Comparison of ENCODE assay signal across 12 cellular contexts in the genomic region with DNA sequence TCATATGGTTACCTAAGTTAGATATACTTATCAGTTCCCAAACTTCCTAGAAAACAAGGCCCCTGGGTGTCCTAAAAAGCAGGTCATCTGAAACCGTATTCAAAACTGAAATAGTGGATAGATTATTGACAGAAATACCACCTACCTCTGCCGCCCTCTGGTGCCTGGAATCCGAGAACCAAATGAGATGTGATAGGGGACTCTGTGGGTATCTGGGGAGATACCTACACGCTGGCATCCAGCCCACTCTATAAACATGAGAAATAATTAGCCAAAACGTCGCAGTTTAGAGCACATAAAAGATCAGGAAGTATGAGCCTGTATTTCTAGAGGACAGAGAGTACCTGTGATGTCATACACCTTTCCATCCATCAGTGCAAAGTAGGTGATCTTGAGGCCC. TPM values are rescaled to one million over a fixed set of nuclear protein-coding genes. Genes with fewer than 3 reads are reported as not detected.
A peak's percentile ranks its signal among the peaks of the same experiment; 100 is the strongest.
DNase-seq lines count a peak whose midpoint lies in the region; ATAC-seq and TF ChIP-seq lines count a peak whose summit lies in the region.
"Had no signal": no experiment of that assay in that cellular context is flagged by ENCODE, and none has a peak within 500 bp of the region (broad histone marks: within the 10 kb centered on the region; RNA-seq: fewer than 3 reads in every experiment).

No MANE protein-coding gene starts in this region.

- no peak for ATAC-seq in activated CD8-positive, alpha-beta memory T cell treated with anti-CD3 and anti-CD28 coated beads, Interleukin-2, amount 10 ng/mL, durations not matched to agents 7 days and 5 days
- ATAC-seq: activated CD4-positive, CD25-positive, alpha-beta regulatory T cell treated with anti-CD3 and anti-CD28 coated beads, Interleukin-2, amount 50 U/mL, for 24 hours had no signal

- H3K36me3 ChIP-seq in MM.1S (replicated peaks; ENCODE audit: insufficient read depth, low read length) = peaks cover 6% of the 10 kb centered on the region; the same call in 1 of the 2 replicates
- H3K36me3 ChIP-seq in tibial nerve = peaks cover 0 to 56% (median 18%) of the 10 kb centered on the region in 3 donors

- TF ChIP-seq EP300 in tibial nerve (IDR thresholded peaks at IDR 0.05) = no peak

- H3K27me3 ChIP-seq in MM.1S (replicated peaks; ENCODE audit: insufficient read depth, low read length) = no peaks in the 10 kb centered on the region
- peaks cover 0 to 3% of the 10 kb centered on the region in 2 donors for H3K27me3 ChIP-seq in tibial nerve

- peaks cover 5% of the 10 kb centered on the region; the same call in 1 of the 2 replicates for H3F3A ChIP-seq in MM.1S (ENCODE audit: insufficient read depth, low read length)

- no peak overlapping the region for H3K4me3 ChIP-seq in MM.1S (ENCODE audit: low read length)
- no peak overlapping the region for H3K4me3 ChIP-seq in cardiac fibroblast (replicated peaks in 1 of 2; ENCODE audit: low read depth in 2 of 2, low read length in 2 of 2)
- no peak overlapping the region for H3K4me3 ChIP-seq in tibial nerve
- H3K4me3 ChIP-seq: skin epidermis had no signal

- no peaks in the 10 kb centered on the region for H4K20me1 ChIP-seq in MM.1S (ENCODE audit: insufficient read depth, low read length)

- H3K36me3 Mint-ChIP-seq in activated CD8-positive, alpha-beta memory T cell treated with anti-CD3 and anti-CD28 coated beads, Interleukin-2, amount 10 ng/mL, durations not matched to agents 7 days and 5 days = peaks cover 42% of the 10 kb centered on the region
- H3K36me3 Mint-ChIP-seq in neural crest cell (ENCODE audit: low read depth) = peaks cover 6% of the 10 kb centered on the region

- DNase-seq in activated CD8-positive, alpha-beta memory T cell treated with anti-CD3 and anti-CD28 coated beads, Interleukin-2, amount 50 U/mL, for 48 hours = peak; percentile 43
- no peak for DNase-seq in activated CD8-positive, alpha-beta memory T cell treated with anti-CD3 and anti-CD28 coated beads, Interleukin-2, amount 10 ng/mL, durations not matched to agents 7 days and 5 days
- DNase-seq in MM.1S (no peak), cardiac fibroblast (ENCODE audit: low read depth in 2 of 2) (no peak), neural crest cell (ENCODE audit: low read depth, low spot score) (no peak), substantia nigra (lab: John Stamatoyannopoulos, UW) (no peak), tibial nerve (ENCODE audit: low spot score in 2 of 2) (no peak), T-helper 2 cell (no peak)
- DNase-seq: CD4-positive, alpha-beta memory T cell; NCI-H774 had no signal

- no peak overlapping the region for H3K4me2 ChIP-seq in MM.1S (ENCODE audit: low read depth, low read length)

- H3K9me2 ChIP-seq in MM.1S (replicated peaks; ENCODE audit: insufficient read depth, low read length) = no peaks in the 10 kb centered on the region

- H3K4me3 Mint-ChIP-seq in activated CD8-positive, alpha-beta memory T cell treated with anti-CD3 and anti-CD28 coated beads, Interleukin-2, amount 10 ng/mL, durations not matched to agents 7 days and 5 days = no peak overlapping the region
- peak overlapping the region; percentile 70 for H3K4me3 Mint-ChIP-seq in neural crest cell

- TF ChIP-seq CTCF in MM.1S (IDR thresholded peaks at IDR 0.05; ENCODE audit: low read length) = 0 out of 2 replicates have a peak, but pooled peaks have one; percentile 5
- TF ChIP-seq CTCF in cardiac fibroblast (IDR thresholded peaks at IDR 0.05; ENCODE audit: low read depth, low read length) = peak; percentile 11
- TF ChIP-seq CTCF in neural crest cell (conservative IDR thresholded peaks at IDR 0.05) = peak; percentile 49
- TF ChIP-seq CTCF in tibial nerve (IDR thresholded peaks at IDR 0.05) = no peak

- H3K79me2 ChIP-seq in MM.1S (ENCODE audit: low read length) = peaks cover 36% of the 10 kb centered on the region

- peaks cover 48% of the 10 kb centered on the region for H3K4me1 Mint-ChIP-seq in activated CD8-positive, alpha-beta memory T cell treated with anti-CD3 and anti-CD28 coated beads, Interleukin-2, amount 10 ng/mL, durations not matched to agents 7 days and 5 days
- H3K4me1 Mint-ChIP-seq in neural crest cell = peaks cover 31% of the 10 kb centered on the region

- no peaks in the 10 kb centered on the region for H3K9me3 Mint-ChIP-seq in activated CD8-positive, alpha-beta memory T cell treated with anti-CD3 and anti-CD28 coated beads, Interleukin-2, amount 10 ng/mL, durations not matched to agents 7 days and 5 days (ENCODE audit: low read depth)
- no peaks in the 10 kb centered on the region for H3K9me3 Mint-ChIP-seq in neural crest cell
- H3K9me3 Mint-ChIP-seq: CD4-positive, alpha-beta memory T cell had no signal

- H3K9ac ChIP-seq in MM.1S (ENCODE audit: low read length) = no peak overlapping the region

- H2AFZ ChIP-seq in MM.1S (ENCODE audit: low read length) = no peak overlapping the region

- H3K9me3 ChIP-seq in MM.1S (replicated peaks; ENCODE audit: insufficient read depth, low read length) (no peaks in the 10 kb centered on the region), tibial nerve (no peaks in the 10 kb centered on the region)

- no peak overlapping the region for H3K27ac Mint-ChIP-seq in activated CD8-positive, alpha-beta memory T cell treated with anti-CD3 and anti-CD28 coated beads, Interleukin-2, amount 10 ng/mL, durations not matched to agents 7 days and 5 days
- no peak overlapping the region for H3K27ac Mint-ChIP-seq in neural crest cell (ENCODE audit: unreplicated experiment)

- no peak for TF ChIP-seq POLR2A in tibial nerve (IDR thresholded peaks at IDR 0.05)

- no peak overlapping the region for H3K27ac ChIP-seq in MM.1S (ENCODE audit: low read length)
- no peak overlapping the region for H3K27ac ChIP-seq in substantia nigra (ENCODE audit: low read depth, low read length, poor library complexity, severe bottlenecking)
- no peak overlapping the region for H3K27ac ChIP-seq in tibial nerve
- H3K27ac ChIP-seq: skin epidermis had no signal

- H3K4me1 ChIP-seq in MM.1S (ENCODE audit: low read length) (peaks cover 10% of the 10 kb centered on the region), tibial nerve (peaks cover 0 to 46% (median 13%) of the 10 kb centered on the region in 4 donors)

- no peaks in the 10 kb centered on the region for H3K27me3 Mint-ChIP-seq in activated CD8-positive, alpha-beta memory T cell treated with anti-CD3 and anti-CD28 coated beads, Interleukin-2, amount 10 ng/mL, durations not matched to agents 7 days and 5 days
- no peaks in the 10 kb centered on the region for H3K27me3 Mint-ChIP-seq in neural crest cell (ENCODE audit: low read depth)
- H3K27me3 Mint-ChIP-seq: CD4-positive, alpha-beta memory T cell had no signal

- CTCF ChIA-PET in activated CD8-positive, alpha-beta memory T cell treated with anti-CD3 and anti-CD28 coated beads, Interleukin-2, amount 10 ng/mL, durations not matched to agents 7 days and 5 days (lab: Charles Lee) = interaction anchor here (1.2 to 2.1 kb wide), 3 partner anchors 84 to 118 kb away, joined by 4 to 8 read pairs (median 4); no protein-coding TSS in a partner anchor

- WGBS in tibial nerve, 2 donors = 50 to 53% methylated on average over 6 of the region's 6 CpGs

RNA-seq across cellular contexts. Expression of a gene that starts 4.4 kb away (rescaled TPM):
- total RNA-seq in activated CD8-positive, alpha-beta memory T cell treated with anti-CD3 and anti-CD28 coated beads, Interleukin-2, amount 10 ng/mL, durations not matched to agents 7 days and 5 days = 10 to 100 TPM; 45.8 to 57.2 TPM
- 32.6 and 33.3 TPM in 2 replicates for total RNA-seq in neural crest cell
- total RNA-seq in tibial nerve = 10 to 100 TPM; 12.9 to 18.6 (median 14.5) TPM

RNA-seq across cellular contexts. Expression of a gene that starts 4.7 kb away (rescaled TPM):
- 10 to 100 TPM; 96.8 to 98.6 TPM for total RNA-seq in activated CD8-positive, alpha-beta memory T cell treated with anti-CD3 and anti-CD28 coated beads, Interleukin-2, amount 10 ng/mL, durations not matched to agents 7 days and 5 days
- total RNA-seq in neural crest cell (121 and 123 TPM in 2 replicates), tibial nerve (10 to 100 TPM; 33.3 to 62.8 (median 52.8) TPM)

RNA-seq across cellular contexts. Expression of a gene that starts 7.2 kb away (rescaled TPM):
- 10 to 100 TPM; 33.5 to 38.4 TPM for total RNA-seq in activated CD8-positive, alpha-beta memory T cell treated with anti-CD3 and anti-CD28 coated beads, Interleukin-2, amount 10 ng/mL, durations not matched to agents 7 days and 5 days
- total RNA-seq in neural crest cell (35.3 and 40.3 TPM in 2 replicates), tibial nerve (10 to 100 TPM; 34.5 to 51.2 (median 40.9) TPM)

RNA-seq across cellular contexts. Expression of a gene that starts 20.5 kb away (rescaled TPM):
- total RNA-seq in activated CD8-positive, alpha-beta memory T cell treated with anti-CD3 and anti-CD28 coated beads, Interleukin-2, amount 10 ng/mL, durations not matched to agents 7 days and 5 days = not detected
- total RNA-seq in neural crest cell = not detected in 2 replicates
- 10 to 100 TPM in 1 of 4 donors, 1 to 10 TPM in 3; 3.1 to 35.1 (median 5.6) TPM for total RNA-seq in tibial nerve

Comparison
In these comparisons a context has a peak if more than half of its experiments do, and no peak if none do; other contexts are left out.
1. CTCF ChIP-seq: peak in MM.1S (single experiment), cardiac fibroblast (single experiment) and neural crest cell (single experiment); none in tibial nerve (0 of 5).